ENCODE assay signal across 30 cellular contexts in the genomic region with DNA sequence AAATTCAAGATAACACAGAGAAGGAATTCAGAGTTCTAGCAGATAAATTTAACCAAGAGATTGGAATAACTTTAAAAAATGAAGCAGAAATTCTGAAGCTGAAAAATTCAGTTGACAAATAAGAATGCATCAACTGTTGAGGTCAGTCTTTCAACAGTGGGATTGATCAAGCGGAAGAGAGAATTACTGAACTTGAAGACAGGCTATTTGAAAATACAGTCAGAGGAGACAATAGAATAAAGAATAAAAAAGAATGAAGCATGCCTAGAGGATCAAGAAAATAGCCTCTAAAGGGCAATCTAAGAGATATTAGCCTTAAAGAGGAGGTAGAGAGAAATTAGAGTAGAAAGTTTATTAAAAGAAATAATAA.
"Had no signal": no experiment of that assay in that cellular context is flagged by ENCODE, and none has a peak within 500 bp of the region (broad histone marks: within the 10 kb centered on the region; RNA-seq: fewer than 3 reads in every experiment).

No MANE protein-coding gene starts in this region.

- ATAC-seq: activated CD4-positive, alpha-beta T cell treated with anti-CD3 and anti-CD28 coated beads for 36 hours; activated CD4-positive, CD25-positive, alpha-beta regulatory T cell treated with anti-CD3 and anti-CD28 coated beads, Interleukin-2, amount 50 U/mL, for 24 hours; activated CD8-positive, alpha-beta T cell treated with anti-CD3 and anti-CD28 coated beads, Interleukin-2, amount 10 ng/mL, durations not matched to agents 7 days and 5 days; activated naive CD4-positive, alpha-beta T cell treated with anti-CD3 and anti-CD28 coated beads, Interleukin-2, amount 50 U/mL, for 72 hours; PC-3 had no signal

- H3K27ac Mint-ChIP-seq: activated CD4-positive, alpha-beta T cell treated with anti-CD3 and anti-CD28 coated beads for 36 hours; activated CD4-positive, alpha-beta T cell treated with anti-CD3 and anti-CD28 coated beads, Interleukin-2, amount 10 ng/mL, durations not matched to agents 7 days and 5 days; activated CD8-positive, alpha-beta T cell treated with anti-CD3 and anti-CD28 coated beads, Interleukin-2, amount 10 ng/mL, durations not matched to agents 7 days and 5 days; activated naive CD4-positive, alpha-beta T cell treated with anti-CD3 and anti-CD28 coated beads for 36 hours; activated naive CD4-positive, alpha-beta T cell treated with anti-CD3 and anti-CD28 coated beads, Interleukin-2, amount 50 U/mL, for 72 hours; activated T-cell treated with anti-CD3 and anti-CD28 coated beads, Interleukin-2, amount 50 U/mL, for 24 hours; brain had no signal

- H3K27me3 ChIP-seq: adrenal gland, Peyer's patch, SJSA1 had no signal

- H3K27ac ChIP-seq: adrenal gland, Peyer's patch, SJSA1 had no signal

- H3K36me3 Mint-ChIP-seq: activated naive CD4-positive, alpha-beta T cell treated with anti-CD3 and anti-CD28 coated beads, Interleukin-2, amount 50 U/mL, for 72 hours; brain had no signal

- H3K36me3 ChIP-seq: adrenal gland, Peyer's patch, SJSA1 had no signal

- FAIRE-seq: TTC549 had no signal

- H3K4me3 Mint-ChIP-seq: activated CD4-positive, alpha-beta T cell treated with anti-CD3 and anti-CD28 coated beads for 36 hours; activated CD4-positive, alpha-beta T cell treated with anti-CD3 and anti-CD28 coated beads, Interleukin-2, amount 10 ng/mL, durations not matched to agents 7 days and 5 days; activated CD8-positive, alpha-beta T cell treated with anti-CD3 and anti-CD28 coated beads, Interleukin-2, amount 10 ng/mL, durations not matched to agents 7 days and 5 days; activated naive CD4-positive, alpha-beta T cell treated with anti-CD3 and anti-CD28 coated beads for 36 hours; activated T-cell treated with anti-CD3 and anti-CD28 coated beads, Interleukin-2, amount 50 U/mL, for 24 hours; brain had no signal

- H3K4me3 ChIP-seq: adrenal gland, Peyer's patch, SJSA1 had no signal

- DNase-seq: activated CD4-positive, alpha-beta T cell treated with anti-CD3 and anti-CD28 coated beads for 36 hours; activated CD4-positive, alpha-beta T cell treated with anti-CD3 and anti-CD28 coated beads, Interleukin-2, amount 10 ng/mL, durations not matched to agents 7 days and 5 days; activated CD4-positive, alpha-beta T cell treated with anti-CD3 and anti-CD28 coated beads, Interleukin-2, amount 50 U/mL, for 48 hours; activated CD8-positive, alpha-beta T cell treated with anti-CD3 and anti-CD28 coated beads, Interleukin-2, amount 10 ng/mL, durations not matched to agents 7 days and 5 days; activated gamma-delta T cell treated with Interleukin-2 at 50 U/mL for 16 hours; activated naive CD4-positive, alpha-beta T cell treated with anti-CD3 and anti-CD28 coated beads for 36 hours; activated T-cell treated with anti-CD3 and anti-CD28 coated beads, Interleukin-2, amount 50 U/mL, for 24 hours; adrenal gland; central memory CD4-positive, alpha-beta T cell; Karpas-422; KBM-7; NCI-H1048; NCI-H1105 treated with DMSO at 0.1 percent for 48 hours; NCI-H1436; NCI-H1694; NCI-H2029; NCI-H345; NCI-H524 treated with DMSO at 0.1 percent for 48 hours; NCI-H748 treated with DMSO at 0.1 percent for 48 hours; NK-92 treated with Interleukin-12 subunit alpha and Interleukin-12 subunit beta, amount 100 ng/mL, for 24 hours; PC-3; Peyer's patch; RPMI8226; SHP77 treated with DMSO at 0.1 percent for 48 hours; SW 1271 had no signal

- H3K4me1 ChIP-seq: adrenal gland, Peyer's patch had no signal

- H3K9me3 ChIP-seq: adrenal gland, Peyer's patch, SJSA1 had no signal

- H3K27me3 Mint-ChIP-seq: brain had no signal

- H3K9me3 Mint-ChIP-seq: activated CD4-positive, alpha-beta T cell treated with anti-CD3 and anti-CD28 coated beads, Interleukin-2, amount 10 ng/mL, durations not matched to agents 7 days and 5 days; activated T-cell treated with anti-CD3 and anti-CD28 coated beads, Interleukin-2, amount 50 U/mL, for 24 hours had no signal

- H3K4me1 Mint-ChIP-seq: activated CD4-positive, alpha-beta T cell treated with anti-CD3 and anti-CD28 coated beads for 36 hours; activated CD4-positive, alpha-beta T cell treated with anti-CD3 and anti-CD28 coated beads, Interleukin-2, amount 10 ng/mL, durations not matched to agents 7 days and 5 days; brain had no signal
